1 cellular context compared by ENCODE assay signal in the genomic region with DNA sequence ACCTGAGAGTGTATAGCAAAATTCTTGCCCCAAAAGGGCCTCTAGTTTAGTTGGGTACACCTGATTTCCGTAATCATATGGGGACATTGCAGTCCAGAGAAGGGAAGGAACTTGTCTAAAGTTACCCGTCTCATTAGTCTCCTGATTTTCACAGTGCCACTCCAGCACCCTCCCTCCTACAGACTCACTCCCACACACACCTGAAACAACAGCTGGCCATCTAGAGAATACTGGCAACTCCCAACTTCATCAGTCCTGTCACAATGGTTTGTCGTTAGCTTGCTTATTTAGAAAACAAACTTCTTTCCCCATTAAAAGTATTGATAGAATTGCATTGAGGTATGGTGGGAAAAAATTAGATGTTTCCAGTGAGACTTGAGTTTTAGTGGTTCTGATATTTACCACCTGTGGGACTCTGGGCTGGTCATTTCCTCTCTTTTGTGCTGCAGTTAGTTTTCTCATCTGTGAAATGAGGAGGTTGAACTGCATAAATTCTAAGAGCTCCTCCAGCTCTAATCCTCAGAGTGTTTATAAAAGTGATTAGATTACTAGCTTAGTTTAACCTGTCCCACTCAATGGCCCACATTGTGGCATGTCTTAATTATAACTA.
TF ChIP-seq lines count a peak whose summit lies in the region.

No MANE protein-coding gene starts in this region.

TF ChIP-seq in GM23338, 12 proteins besides CTCF, POLR2A, EP300 and RAD21 (continued from another document):
- TF ChIP-seq, protein P1, sequence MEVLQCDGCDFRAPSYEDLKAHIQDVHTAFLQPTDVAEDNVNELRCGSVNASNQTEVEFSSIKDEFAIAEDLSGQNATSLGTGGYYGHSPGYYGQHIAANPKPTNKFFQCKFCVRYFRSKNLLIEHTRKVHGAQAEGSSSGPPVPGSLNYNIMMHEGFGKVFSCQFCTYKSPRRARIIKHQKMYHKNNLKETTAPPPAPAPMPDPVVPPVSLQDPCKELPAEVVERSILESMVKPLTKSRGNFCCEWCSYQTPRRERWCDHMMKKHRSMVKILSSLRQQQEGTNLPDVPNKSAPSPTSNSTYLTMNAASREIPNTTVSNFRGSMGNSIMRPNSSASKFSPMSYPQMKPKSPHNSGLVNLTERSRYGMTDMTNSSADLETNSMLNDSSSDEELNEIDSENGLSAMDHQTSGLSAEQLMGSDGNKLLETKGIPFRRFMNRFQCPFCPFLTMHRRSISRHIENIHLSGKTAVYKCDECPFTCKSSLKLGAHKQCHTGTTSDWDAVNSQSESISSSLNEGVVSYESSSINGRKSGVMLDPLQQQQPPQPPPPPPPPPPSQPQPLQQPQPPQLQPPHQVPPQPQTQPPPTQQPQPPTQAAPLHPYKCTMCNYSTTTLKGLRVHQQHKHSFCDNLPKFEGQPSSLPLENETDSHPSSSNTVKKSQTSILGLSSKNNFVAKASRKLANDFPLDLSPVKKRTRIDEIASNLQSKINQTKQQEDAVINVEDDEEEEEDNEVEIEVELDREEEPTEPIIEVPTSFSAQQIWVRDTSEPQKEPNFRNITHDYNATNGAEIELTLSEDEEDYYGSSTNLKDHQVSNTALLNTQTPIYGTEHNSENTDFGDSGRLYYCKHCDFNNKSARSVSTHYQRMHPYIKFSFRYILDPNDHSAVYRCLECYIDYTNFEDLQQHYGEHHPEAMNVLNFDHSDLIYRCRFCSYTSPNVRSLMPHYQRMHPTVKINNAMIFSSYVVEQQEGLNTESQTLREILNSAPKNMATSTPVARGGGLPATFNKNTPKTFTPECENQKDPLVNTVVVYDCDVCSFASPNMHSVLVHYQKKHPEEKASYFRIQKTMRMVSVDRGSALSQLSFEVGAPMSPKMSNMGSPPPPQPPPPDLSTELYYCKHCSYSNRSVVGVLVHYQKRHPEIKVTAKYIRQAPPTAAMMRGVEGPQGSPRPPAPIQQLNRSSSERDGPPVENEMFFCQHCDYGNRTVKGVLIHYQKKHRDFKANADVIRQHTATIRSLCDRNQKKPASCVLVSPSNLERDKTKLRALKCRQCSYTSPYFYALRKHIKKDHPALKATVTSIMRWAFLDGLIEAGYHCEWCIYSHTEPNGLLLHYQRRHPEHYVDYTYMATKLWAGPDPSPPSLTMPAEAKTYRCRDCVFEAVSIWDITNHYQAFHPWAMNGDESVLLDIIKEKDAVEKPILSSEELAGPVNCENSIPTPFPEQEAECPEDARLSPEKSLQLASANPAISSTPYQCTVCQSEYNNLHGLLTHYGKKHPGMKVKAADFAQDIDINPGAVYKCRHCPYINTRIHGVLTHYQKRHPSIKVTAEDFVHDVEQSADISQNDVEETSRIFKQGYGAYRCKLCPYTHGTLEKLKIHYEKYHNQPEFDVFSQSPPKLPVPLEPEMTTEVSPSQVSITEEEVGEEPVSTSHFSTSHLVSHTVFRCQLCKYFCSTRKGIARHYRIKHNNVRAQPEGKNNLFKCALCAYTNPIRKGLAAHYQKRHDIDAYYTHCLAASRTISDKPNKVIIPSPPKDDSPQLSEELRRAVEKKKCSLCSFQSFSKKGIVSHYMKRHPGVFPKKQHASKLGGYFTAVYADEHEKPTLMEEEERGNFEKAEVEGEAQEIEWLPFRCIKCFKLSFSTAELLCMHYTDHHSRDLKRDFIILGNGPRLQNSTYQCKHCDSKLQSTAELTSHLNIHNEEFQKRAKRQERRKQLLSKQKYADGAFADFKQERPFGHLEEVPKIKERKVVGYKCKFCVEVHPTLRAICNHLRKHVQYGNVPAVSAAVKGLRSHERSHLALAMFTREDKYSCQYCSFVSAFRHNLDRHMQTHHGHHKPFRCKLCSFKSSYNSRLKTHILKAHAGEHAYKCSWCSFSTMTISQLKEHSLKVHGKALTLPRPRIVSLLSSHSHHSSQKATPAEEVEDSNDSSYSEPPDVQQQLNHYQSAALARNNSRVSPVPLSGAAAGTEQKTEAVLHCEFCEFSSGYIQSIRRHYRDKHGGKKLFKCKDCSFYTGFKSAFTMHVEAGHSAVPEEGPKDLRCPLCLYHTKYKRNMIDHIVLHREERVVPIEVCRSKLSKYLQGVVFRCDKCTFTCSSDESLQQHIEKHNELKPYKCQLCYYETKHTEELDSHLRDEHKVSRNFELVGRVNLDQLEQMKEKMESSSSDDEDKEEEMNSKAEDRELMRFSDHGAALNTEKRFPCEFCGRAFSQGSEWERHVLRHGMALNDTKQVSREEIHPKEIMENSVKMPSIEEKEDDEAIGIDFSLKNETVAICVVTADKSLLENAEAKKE (CRISPR knock-in tag; IDR thresholded peaks at IDR 0.05) = no peak
